Comparison of ENCODE assay signal across 25 cellular contexts in genomic region chr1:30969903-30970302, GRCh38.
"Had no signal": no experiment of that assay in that cellular context is flagged by ENCODE, and none has a peak within 500 bp of the region (broad histone marks: within the 10 kb centered on the region; RNA-seq: fewer than 3 reads in every experiment).

No MANE protein-coding gene starts in this region.

- H3K27me3 Mint-ChIP-seq: activated CD4-positive, alpha-beta T cell treated with anti-CD3 and anti-CD28 coated beads, Interleukin-2, amount 10 ng/mL, durations not matched to agents 7 days and 5 days; stimulated activated naive CD8-positive, alpha-beta T cell treated with anti-CD3 and anti-CD28 coated beads, Interleukin-15, amount 100 ng/mL, for 72 hours; T-cell had no signal

- ATAC-seq: activated naive CD4-positive, alpha-beta T cell treated with anti-CD3 and anti-CD28 coated beads, Interleukin-2, amount 50 U/mL, for 72 hours; heart right ventricle; left colon; mucosa of descending colon; stimulated activated naive CD8-positive, alpha-beta T cell treated with anti-CD3 and anti-CD28 coated beads, Interleukin-15, amount 100 ng/mL, for 72 hours; T-cell had no signal

- H3K27ac ChIP-seq: heart right ventricle, right lobe of liver, skin epidermis, tibial artery, VCaP had no signal

- H3K4me3 ChIP-seq: heart right ventricle, mucosa of descending colon, right lobe of liver, skin epidermis, tibial artery had no signal

- H3K27ac Mint-ChIP-seq: activated CD4-positive, alpha-beta T cell treated with anti-CD3 and anti-CD28 coated beads, Interleukin-2, amount 10 ng/mL, durations not matched to agents 7 days and 5 days; activated T-helper 1 cell treated with anti-CD3 and anti-CD28 coated beads, Interleukin-12 subunit alpha, Interleukin-12 subunit beta, Interleukin-2, Interleukin-4 antibody, amounts not matched to agents 30 ng/mL and 10 ng/mL and 1 ng/mL, durations not matched to agents 14 hours and 24 hours and 36 hours; T-helper 2 cell treated with Interferon-gamma antibody and Interleukin-4, amounts not matched to agents 5 μg/mL and 100 μg/mL, for 36 hours had no signal

- H3K9me3 ChIP-seq: heart right ventricle, mucosa of descending colon, right lobe of liver, tibial artery had no signal

- DNase-seq: activated CD4-positive, alpha-beta T cell treated with anti-CD3 and anti-CD28 coated beads, Interleukin-2, amount 10 ng/mL, durations not matched to agents 7 days and 5 days; activated CD4-positive, CD25-positive, alpha-beta regulatory T cell treated with anti-CD3 and anti-CD28 coated beads, Interleukin-2, amount 50 U/mL, for 72 hours; activated CD8-positive, alpha-beta memory T cell treated with anti-CD3 and anti-CD28 coated beads, Interleukin-2, amount 50 U/mL, for 48 hours; activated gamma-delta T cell; amygdala; cortex of kidney; heart right ventricle; islet precursor cell; left colon; mesenchymal stem cell; mucosa of descending colon; posterior cingulate gyrus; right lobe of liver; stimulated activated CD4-positive, alpha-beta T cell treated with anti-CD3 and anti-CD28 coated beads, Interleukin-1b, Interleukin-23, amount 100 ng/mL, for 48 hours; stimulated activated naive CD8-positive, alpha-beta T cell treated with anti-CD3 and anti-CD28 coated beads, Interleukin-15, amount 100 ng/mL, for 72 hours; T-cell; tibial artery had no signal

- H3K9me3 Mint-ChIP-seq: activated CD4-positive, alpha-beta T cell treated with anti-CD3 and anti-CD28 coated beads, Interleukin-2, amount 10 ng/mL, durations not matched to agents 7 days and 5 days; activated naive CD4-positive, alpha-beta T cell treated with anti-CD3 and anti-CD28 coated beads, Interleukin-2, amount 50 U/mL, for 72 hours; activated T-helper 1 cell treated with anti-CD3 and anti-CD28 coated beads, Interleukin-12 subunit alpha, Interleukin-12 subunit beta, Interleukin-2, Interleukin-4 antibody, amounts not matched to agents 30 ng/mL and 10 ng/mL and 1 ng/mL, durations not matched to agents 14 hours and 24 hours and 36 hours; neural crest cell; stimulated activated naive CD8-positive, alpha-beta T cell treated with anti-CD3 and anti-CD28 coated beads, Interleukin-15, amount 100 ng/mL, for 72 hours; T-cell; T-helper 2 cell treated with Interferon-gamma antibody and Interleukin-4, amounts not matched to agents 5 μg/mL and 100 μg/mL, for 36 hours had no signal

- FAIRE-seq: bronchial epithelial cell, endometrium had no signal

- H3K27me3 ChIP-seq: heart right ventricle, right lobe of liver, tibial artery had no signal

- H3K4me3 Mint-ChIP-seq: activated CD4-positive, alpha-beta T cell treated with anti-CD3 and anti-CD28 coated beads, Interleukin-2, amount 10 ng/mL, durations not matched to agents 7 days and 5 days; activated T-helper 1 cell treated with anti-CD3 and anti-CD28 coated beads, Interleukin-12 subunit alpha, Interleukin-12 subunit beta, Interleukin-2, Interleukin-4 antibody, amounts not matched to agents 30 ng/mL and 10 ng/mL and 1 ng/mL, durations not matched to agents 14 hours and 24 hours and 36 hours; neural crest cell; stimulated activated naive CD8-positive, alpha-beta T cell treated with anti-CD3 and anti-CD28 coated beads, Interleukin-15, amount 100 ng/mL, for 72 hours; T-cell; T-helper 2 cell treated with Interferon-gamma antibody and Interleukin-4, amounts not matched to agents 5 μg/mL and 100 μg/mL, for 36 hours had no signal
